In the genomic region with DNA sequence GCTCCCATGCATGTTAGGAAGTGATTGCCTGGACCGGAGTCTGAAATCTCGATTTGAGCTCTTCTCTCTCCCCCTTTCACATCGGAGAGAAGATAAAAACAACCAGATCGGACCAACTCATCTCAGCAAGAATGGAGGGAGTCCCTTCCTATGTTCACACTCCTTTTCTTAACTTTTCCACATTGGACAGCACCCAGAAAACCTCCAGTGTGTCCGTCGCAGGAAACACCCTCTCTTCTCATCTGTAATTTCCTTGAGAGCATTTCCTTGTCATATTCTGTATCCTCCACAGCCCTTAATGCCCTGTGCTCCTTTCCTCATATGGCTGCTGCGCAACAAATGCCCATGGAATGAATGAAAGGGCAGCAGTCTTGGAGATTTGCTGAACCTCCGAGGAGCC, we compare ENCODE assay signal across 1 cellular context.
A peak's percentile ranks its signal among the peaks of the same experiment; 100 is the strongest.
TF ChIP-seq lines count a peak whose summit lies in the region.

No MANE protein-coding gene starts in this region.

TF ChIP-seq in GM23338, 12 proteins besides CTCF, POLR2A, EP300 and RAD21 (continued from another document):
- TF ChIP-seq, protein P1, sequence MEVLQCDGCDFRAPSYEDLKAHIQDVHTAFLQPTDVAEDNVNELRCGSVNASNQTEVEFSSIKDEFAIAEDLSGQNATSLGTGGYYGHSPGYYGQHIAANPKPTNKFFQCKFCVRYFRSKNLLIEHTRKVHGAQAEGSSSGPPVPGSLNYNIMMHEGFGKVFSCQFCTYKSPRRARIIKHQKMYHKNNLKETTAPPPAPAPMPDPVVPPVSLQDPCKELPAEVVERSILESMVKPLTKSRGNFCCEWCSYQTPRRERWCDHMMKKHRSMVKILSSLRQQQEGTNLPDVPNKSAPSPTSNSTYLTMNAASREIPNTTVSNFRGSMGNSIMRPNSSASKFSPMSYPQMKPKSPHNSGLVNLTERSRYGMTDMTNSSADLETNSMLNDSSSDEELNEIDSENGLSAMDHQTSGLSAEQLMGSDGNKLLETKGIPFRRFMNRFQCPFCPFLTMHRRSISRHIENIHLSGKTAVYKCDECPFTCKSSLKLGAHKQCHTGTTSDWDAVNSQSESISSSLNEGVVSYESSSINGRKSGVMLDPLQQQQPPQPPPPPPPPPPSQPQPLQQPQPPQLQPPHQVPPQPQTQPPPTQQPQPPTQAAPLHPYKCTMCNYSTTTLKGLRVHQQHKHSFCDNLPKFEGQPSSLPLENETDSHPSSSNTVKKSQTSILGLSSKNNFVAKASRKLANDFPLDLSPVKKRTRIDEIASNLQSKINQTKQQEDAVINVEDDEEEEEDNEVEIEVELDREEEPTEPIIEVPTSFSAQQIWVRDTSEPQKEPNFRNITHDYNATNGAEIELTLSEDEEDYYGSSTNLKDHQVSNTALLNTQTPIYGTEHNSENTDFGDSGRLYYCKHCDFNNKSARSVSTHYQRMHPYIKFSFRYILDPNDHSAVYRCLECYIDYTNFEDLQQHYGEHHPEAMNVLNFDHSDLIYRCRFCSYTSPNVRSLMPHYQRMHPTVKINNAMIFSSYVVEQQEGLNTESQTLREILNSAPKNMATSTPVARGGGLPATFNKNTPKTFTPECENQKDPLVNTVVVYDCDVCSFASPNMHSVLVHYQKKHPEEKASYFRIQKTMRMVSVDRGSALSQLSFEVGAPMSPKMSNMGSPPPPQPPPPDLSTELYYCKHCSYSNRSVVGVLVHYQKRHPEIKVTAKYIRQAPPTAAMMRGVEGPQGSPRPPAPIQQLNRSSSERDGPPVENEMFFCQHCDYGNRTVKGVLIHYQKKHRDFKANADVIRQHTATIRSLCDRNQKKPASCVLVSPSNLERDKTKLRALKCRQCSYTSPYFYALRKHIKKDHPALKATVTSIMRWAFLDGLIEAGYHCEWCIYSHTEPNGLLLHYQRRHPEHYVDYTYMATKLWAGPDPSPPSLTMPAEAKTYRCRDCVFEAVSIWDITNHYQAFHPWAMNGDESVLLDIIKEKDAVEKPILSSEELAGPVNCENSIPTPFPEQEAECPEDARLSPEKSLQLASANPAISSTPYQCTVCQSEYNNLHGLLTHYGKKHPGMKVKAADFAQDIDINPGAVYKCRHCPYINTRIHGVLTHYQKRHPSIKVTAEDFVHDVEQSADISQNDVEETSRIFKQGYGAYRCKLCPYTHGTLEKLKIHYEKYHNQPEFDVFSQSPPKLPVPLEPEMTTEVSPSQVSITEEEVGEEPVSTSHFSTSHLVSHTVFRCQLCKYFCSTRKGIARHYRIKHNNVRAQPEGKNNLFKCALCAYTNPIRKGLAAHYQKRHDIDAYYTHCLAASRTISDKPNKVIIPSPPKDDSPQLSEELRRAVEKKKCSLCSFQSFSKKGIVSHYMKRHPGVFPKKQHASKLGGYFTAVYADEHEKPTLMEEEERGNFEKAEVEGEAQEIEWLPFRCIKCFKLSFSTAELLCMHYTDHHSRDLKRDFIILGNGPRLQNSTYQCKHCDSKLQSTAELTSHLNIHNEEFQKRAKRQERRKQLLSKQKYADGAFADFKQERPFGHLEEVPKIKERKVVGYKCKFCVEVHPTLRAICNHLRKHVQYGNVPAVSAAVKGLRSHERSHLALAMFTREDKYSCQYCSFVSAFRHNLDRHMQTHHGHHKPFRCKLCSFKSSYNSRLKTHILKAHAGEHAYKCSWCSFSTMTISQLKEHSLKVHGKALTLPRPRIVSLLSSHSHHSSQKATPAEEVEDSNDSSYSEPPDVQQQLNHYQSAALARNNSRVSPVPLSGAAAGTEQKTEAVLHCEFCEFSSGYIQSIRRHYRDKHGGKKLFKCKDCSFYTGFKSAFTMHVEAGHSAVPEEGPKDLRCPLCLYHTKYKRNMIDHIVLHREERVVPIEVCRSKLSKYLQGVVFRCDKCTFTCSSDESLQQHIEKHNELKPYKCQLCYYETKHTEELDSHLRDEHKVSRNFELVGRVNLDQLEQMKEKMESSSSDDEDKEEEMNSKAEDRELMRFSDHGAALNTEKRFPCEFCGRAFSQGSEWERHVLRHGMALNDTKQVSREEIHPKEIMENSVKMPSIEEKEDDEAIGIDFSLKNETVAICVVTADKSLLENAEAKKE (CRISPR knock-in tag; IDR thresholded peaks at IDR 0.05), result no peak
- peak; percentile 34 for TF ChIP-seq EZH2 (IDR thresholded peaks at IDR 0.05; ENCODE audit: low read depth, unreplicated experiment)
- no peak for TF ChIP-seq CREB1 (CRISPR knock-in tag; IDR thresholded peaks at IDR 0.05; ENCODE audit: low read depth)
- no peak for TF ChIP-seq POLR2AphosphoS5 (IDR thresholded peaks at IDR 0.05; ENCODE audit: low read depth)
- no peak for TF ChIP-seq ZNF331 (CRISPR knock-in tag; IDR thresholded peaks at IDR 0.05; ENCODE audit: low read depth)
- no peak for TF ChIP-seq ZNF114 (CRISPR knock-in tag; IDR thresholded peaks at IDR 0.05)
